ENCODE assay signal across 13 cellular contexts in genomic region chr11:134063991-134064747, GRCh38.
"Had no signal": no experiment of that assay in that cellular context is flagged by ENCODE, and none has a peak within 500 bp of the region (broad histone marks: within the 10 kb centered on the region; RNA-seq: fewer than 3 reads in every experiment).

No MANE protein-coding gene starts in this region.

- H3K4me3 Mint-ChIP-seq: activated naive CD4-positive, alpha-beta T cell treated with anti-CD3 and anti-CD28 coated beads, Interleukin-2, amount 50 U/mL, for 24 hours; brain; dendritic cell treated with granulocyte-macrophage colony-stimulating factor and Interleukin-4, amounts not matched to agents 40 ng/mL and 50 ng/mL, for 4 days had no signal

- ATAC-seq: activated CD4-positive, CD25-positive, alpha-beta regulatory T cell treated with anti-CD3 and anti-CD28 coated beads, Interleukin-2, amount 50 U/mL, for 24 hours; left ventricle myocardium superior; pancreas had no signal

- H3K36me3 Mint-ChIP-seq: activated naive CD4-positive, alpha-beta T cell treated with anti-CD3 and anti-CD28 coated beads, Interleukin-2, amount 50 U/mL, for 24 hours; brain had no signal

- DNase-seq: activated T-cell treated with anti-CD3 and anti-CD28 coated beads, Interleukin-2, amount 50 U/mL, for 1 hour; cerebellar nuclear complex; erythroblast; hippocampal formation; left ventricle myocardium superior; mesendoderm; stimulated activated CD4-positive, alpha-beta T cell treated with anti-CD3 and anti-CD28 coated beads, Interleukin-4, amount 100 ng/mL, for 1 hour; stomach had no signal

- H3K9me3 Mint-ChIP-seq: activated naive CD4-positive, alpha-beta T cell treated with anti-CD3 and anti-CD28 coated beads, Interleukin-2, amount 50 U/mL, for 24 hours; dendritic cell treated with granulocyte-macrophage colony-stimulating factor and Interleukin-4, amounts not matched to agents 40 ng/mL and 50 ng/mL, for 4 days had no signal

- H3K27ac Mint-ChIP-seq: activated naive CD4-positive, alpha-beta T cell treated with anti-CD3 and anti-CD28 coated beads, Interleukin-2, amount 50 U/mL, for 24 hours; brain; dendritic cell treated with granulocyte-macrophage colony-stimulating factor and Interleukin-4, amounts not matched to agents 40 ng/mL and 50 ng/mL, for 4 days had no signal
